ENCODE assay signal across 24 cellular contexts in genomic region chr11:20053572-20053971, GRCh38.
DNase-seq lines count a peak whose midpoint lies in the region; ATAC-seq, FAIRE-seq and TF ChIP-seq lines count a peak whose summit lies in the region.
"Had no signal": no experiment of that assay in that cellular context is flagged by ENCODE, and none has a peak within 500 bp of the region (broad histone marks: within the 10 kb centered on the region; RNA-seq: fewer than 3 reads in every experiment).

No MANE protein-coding gene starts in this region.

- POLR2A ChIA-PET in RWPE1 (lab: Yijun Ruan, JAX; ENCODE audit: low non-redundant PET), result no interaction called here

- no peak overlapping the region for H3K4me3 ChIP-seq in GM23338
- H3K4me3 ChIP-seq in uterus, result no peak overlapping the region
- H3K4me3 ChIP-seq: GM23248 had no signal

- H3K4me3 Mint-ChIP-seq in GM23338 (no peak overlapping the region), glutamatergic neuron (ENCODE audit: unreplicated experiment) (peak overlapping the region; percentile 7)
- H3K4me3 Mint-ChIP-seq: CD4-positive, CD25-positive, alpha-beta regulatory T cell; CD8-positive, alpha-beta memory T cell had no signal

- no peak for ATAC-seq in GM23338

- CTCF ChIA-PET in RWPE1 (lab: Yijun Ruan, JAX), result no interaction called here

- H3K36me3 Mint-ChIP-seq in GM23338 (ENCODE audit: low read depth) (peaks cover 91% of the 10 kb centered on the region), glutamatergic neuron (ENCODE audit: unreplicated experiment) (no peaks in the 10 kb centered on the region)
- H3K36me3 Mint-ChIP-seq: CD4-positive, CD25-positive, alpha-beta regulatory T cell had no signal

- no peak overlapping the region for H3K27ac ChIP-seq in GM23338 (ENCODE audit: low read depth)
- H3K27ac ChIP-seq in RWPE1, result peak overlapping the region; percentile 82
- peak overlapping the region; percentile 8 for H3K27ac ChIP-seq in epithelial cell of prostate
- no peak overlapping the region for H3K27ac ChIP-seq in uterus
- H3K27ac ChIP-seq: GM23248, HL-60 had no signal

- no peak overlapping the region for H2AFZ ChIP-seq in GM23338
- H2AFZ ChIP-seq: GM23248 had no signal

- H3K4me1 ChIP-seq in GM23338 (ENCODE audit: insufficient read depth) (peaks cover 28% of the 10 kb centered on the region), uterus (peaks cover 7 to 10% of the 10 kb centered on the region in 2 donors)
- H3K4me1 ChIP-seq: BE2C had no signal

- H3K27ac Mint-ChIP-seq in GM23338 (0 out of 2 replicates have a peak overlapping the region, but pooled peaks have one; percentile 35), glutamatergic neuron (ENCODE audit: unreplicated experiment) (no peak overlapping the region)
- H3K27ac Mint-ChIP-seq: CD4-positive, CD25-positive, alpha-beta regulatory T cell; CD8-positive, alpha-beta memory T cell had no signal

- no peaks in the 10 kb centered on the region for H3K9me3 ChIP-seq in uterus
- H3K9me3 ChIP-seq: BE2C had no signal

- peaks cover 34% of the 10 kb centered on the region for H3K36me3 ChIP-seq in GM23338 (ENCODE audit: insufficient read depth)
- no peaks in the 10 kb centered on the region for H3K36me3 ChIP-seq in uterus
- H3K36me3 ChIP-seq: BE2C had no signal

- H4K20me1 ChIP-seq in GM23338 (replicated peaks; ENCODE audit: insufficient read depth), result peaks cover 4% of the 10 kb centered on the region; the same call in 1 of the 2 replicates

- no peaks in the 10 kb centered on the region for H3F3A ChIP-seq in GM23338 (replicated peaks; ENCODE audit: low read depth)

- FAIRE-seq in HTR-8/SVneo (lab: Jason Lieb, UNC), result no peak
- FAIRE-seq: A204.1, G401.6, GM12891, GM18507, H54 had no signal

- intact Hi-C loops in uterus (cut with DNase I; ENCODE audit: low total_unique reads), result loop anchor here (10.0 kb wide), 1 partner anchor 61 kb away; no protein-coding TSS in a partner anchor

- H3K27me3 ChIP-seq in GM23338 (ENCODE audit: insufficient read depth), result no peaks in the 10 kb centered on the region
- H3K27me3 ChIP-seq in uterus, result no peaks in the 10 kb centered on the region
- H3K27me3 ChIP-seq: BE2C had no signal

- DNase-seq in GM23338 (ENCODE audit: low spot score) (no peak), RWPE1 (ENCODE audit: low spot score) (no peak), epithelial cell of prostate (ENCODE audit: low read depth, low spot score) (no peak), glutamatergic neuron (no peak), DMS153 treated with DMSO at 0.1 percent for 48 hours (lab: John Stamatoyannopoulos, UW; ENCODE audit: unreplicated experiment) (no peak), uterus (no peak), SKM-1 treated with dmso at 0.1 percent for 144 hours (lab: John Stamatoyannopoulos, UW; ENCODE audit: unreplicated experiment) (no peak), HTR-8/SVneo (ENCODE audit: insufficient read length, low spot score) (no peak)
- DNase-seq: ACHN; BE2C; C1 segment of cervical spinal cord; CD4-positive, CD25-positive, alpha-beta regulatory T cell; CD8-positive, alpha-beta memory T cell; COR-L47; DMS 273 treated with DMSO at 0.1 percent for 48 hours; GM23248; HCEC 1CT; IMR-90 had no signal

- no peaks in the 10 kb centered on the region for H3K79me2 ChIP-seq in GM23338 (replicated peaks; ENCODE audit: insufficient read depth)

- no peak for TF ChIP-seq POLR2A in uterus (IDR thresholded peaks at IDR 0.05)

- H3K27me3 Mint-ChIP-seq in GM23338 (ENCODE audit: insufficient read depth, low read depth, poor library complexity), result peaks cover 14% of the 10 kb centered on the region
- H3K27me3 Mint-ChIP-seq in glutamatergic neuron (ENCODE audit: unreplicated experiment), result peaks cover 4% of the 10 kb centered on the region
- H3K27me3 Mint-ChIP-seq: CD8-positive, alpha-beta memory T cell had no signal

- no peaks in the 10 kb centered on the region for H3K9me3 Mint-ChIP-seq in GM23338
- H3K9me3 Mint-ChIP-seq in glutamatergic neuron (ENCODE audit: unreplicated experiment), result peaks cover 7% of the 10 kb centered on the region
- H3K9me3 Mint-ChIP-seq: CD4-positive, CD25-positive, alpha-beta regulatory T cell; CD8-positive, alpha-beta memory T cell had no signal

- H3K9me2 ChIP-seq in GM23338 (ENCODE audit: insufficient read depth), result no peaks in the 10 kb centered on the region

- H3K4me2 ChIP-seq in GM23338, result no peak overlapping the region

- TF ChIP-seq CTCF in GM23338 (conservative IDR thresholded peaks at IDR 0.05; ENCODE audit: low read depth in 2 of 2) (no peak), RWPE1 (conservative IDR thresholded peaks at IDR 0.05; ENCODE audit: low read depth) (no peak), glutamatergic neuron (IDR thresholded peaks at IDR 0.05; ENCODE audit: partially characterized antibody, unreplicated experiment) (no peak), uterus (IDR thresholded peaks at IDR 0.05) (no peak)

- H3K4me1 Mint-ChIP-seq in GM23338, result peaks cover 39% of the 10 kb centered on the region
- H3K4me1 Mint-ChIP-seq in glutamatergic neuron (ENCODE audit: low read depth, unreplicated experiment), result peaks cover 25% of the 10 kb centered on the region
- H3K4me1 Mint-ChIP-seq: CD4-positive, CD25-positive, alpha-beta regulatory T cell; CD8-positive, alpha-beta memory T cell had no signal

TF ChIP-seq in GM23338, 12 proteins besides CTCF, POLR2A, EP300 and RAD21 (continues in another document):
- TF ChIP-seq NANOG (IDR thresholded peaks at IDR 0.05; ENCODE audit: borderline replicate concordance) (no peak), ETS1 (IDR thresholded peaks at IDR 0.05) (no peak), POLR2AphosphoS5 (IDR thresholded peaks at IDR 0.05; ENCODE audit: low read depth) (no peak), ZNF462 (CRISPR knock-in tag; IDR thresholded peaks at IDR 0.05) (no peak)

Comparison
In these comparisons a context has a peak if more than half of its experiments do, and no peak if none do; other contexts are left out.
1. H3K27ac ChIP-seq: peak in RWPE1 (single experiment) and epithelial cell of prostate (single experiment); none in GM23338 (single experiment) and uterus (0 of 2).